Comparison of ENCODE assay signal across 9 cellular contexts in genomic region chr6:83536034-83536646, GRCh38. TPM values are rescaled to one million over a fixed set of nuclear protein-coding genes. Genes with fewer than 3 reads are reported as not detected.
DNase-seq lines count a peak whose midpoint lies in the region; ATAC-seq, FAIRE-seq and TF ChIP-seq lines count a peak whose summit lies in the region.
"Had no signal": no experiment of that assay in that cellular context is flagged by ENCODE, and none has a peak within 500 bp of the region (broad histone marks: within the 10 kb centered on the region; RNA-seq: fewer than 3 reads in every experiment).

No MANE protein-coding gene starts in this region.

- H3K27me3 ChIP-seq in Peyer's patch (no peaks in the 10 kb centered on the region), testis (no peaks in the 10 kb centered on the region)

- peak; percentile 14 for DNase-seq in Ammon's horn (ENCODE audit: low spot score)
- DNase-seq in GM12891 (ENCODE audit: insufficient read length, low spot score) = no peak
- DNase-seq in Peyer's patch = peak in 1 of 3 donors; percentile 81
- DNase-seq in amniotic epithelial cell (ENCODE audit: low read depth) = peak; percentile 55
- DNase-seq in left kidney (ENCODE audit: low read depth, low spot score) = peak; percentile 50
- DNase-seq in testis = peak; percentile 88

- intact Hi-C loops in testis (cut with DNase I; ENCODE audit: low total_unique reads) = no loop called here

- 30 to 31% methylated on average over 5 of the region's 5 CpGs for WGBS in testis, 2 donors

- FAIRE-seq in GM12891 (lab: Jason Lieb, UNC) = peak; percentile 90

- no peak for TF ChIP-seq POLR2A in GM12891 (IDR thresholded peaks at IDR 0.05; ENCODE audit: low read depth, low read length)
- no peak for TF ChIP-seq POLR2A in Peyer's patch (IDR thresholded peaks at IDR 0.05)
- no peak for TF ChIP-seq POLR2A in testis (IDR thresholded peaks at IDR 0.05)

- H3K36me3 ChIP-seq in Peyer's patch = no peaks in the 10 kb centered on the region
- no peaks in the 10 kb centered on the region for H3K36me3 ChIP-seq in testis (ENCODE audit: low read depth, missing control alignments)
- H3K36me3 ChIP-seq: SJSA1 had no signal

- H3K27ac ChIP-seq in Peyer's patch (no peak overlapping the region), testis (no peak overlapping the region)
- H3K27ac ChIP-seq: SJSA1 had no signal

- H3K9me3 ChIP-seq in Peyer's patch = no peaks in the 10 kb centered on the region
- H3K9me3 ChIP-seq in testis = no peaks in the 10 kb centered on the region
- H3K9me3 ChIP-seq: SJSA1 had no signal

- H3K4me3 ChIP-seq in Peyer's patch (no peak overlapping the region), testis (no peak overlapping the region)
- H3K4me3 ChIP-seq: SJSA1 had no signal

- no peaks in the 10 kb centered on the region for H3K4me1 ChIP-seq in Peyer's patch
- no peaks in the 10 kb centered on the region for H3K4me1 ChIP-seq in testis
- H3K4me1 ChIP-seq: SJSA1 had no signal

- peak; percentile 90 for ATAC-seq in HG02852 (IDR thresholded peaks at IDR 0.05; ENCODE audit: unreplicated experiment)
- ATAC-seq in HG02981 (IDR thresholded peaks at IDR 0.05; ENCODE audit: unreplicated experiment) = no peak

- TF ChIP-seq CTCF in Peyer's patch (IDR thresholded peaks at IDR 0.05) (peak; percentile 10 to 64 (median 54)), testis (IDR thresholded peaks at IDR 0.05) (peak in 2 of 3 experiments; percentile 53 to 91)

TF ChIP-seq in GM12891, 5 proteins besides CTCF, POLR2A, EP300 and RAD21:
- TF ChIP-seq POLR2AphosphoS5 (IDR thresholded peaks at IDR 0.05; ENCODE audit: low read depth, low read length) (no peak), PAX5 (IDR thresholded peaks at IDR 0.05; ENCODE audit: insufficient read depth, low read length, severe bottlenecking) (no peak), TAF1 (IDR thresholded peaks at IDR 0.05; ENCODE audit: low read depth, low read length) (no peak), SPI1 (IDR thresholded peaks at IDR 0.05; ENCODE audit: low read depth, low read length) (no peak), POU2F2 (IDR thresholded peaks at IDR 0.05; ENCODE audit: low read depth, low read length) (no peak)
TF ChIP-seq in GM12891: peak in this region for 0.

RNA-seq across cellular contexts. Expression of gene PRSS35, which starts 23.8 kb away (rescaled TPM):
- not detected for polyA plus RNA-seq in GM12891 (2012; ENCODE audit: low read depth, missing spikeins)
- not detected for total RNA-seq in Peyer's patch
- total RNA-seq in testis = 1 to 10 TPM; 2.3 to 3.4 TPM
- 6.9 TPM for polyA plus RNA-seq in testis (ENCODE audit: insufficient read depth, low read depth, low replicate concordance)
